24 cellular contexts compared by ENCODE assay signal in the genomic region with DNA sequence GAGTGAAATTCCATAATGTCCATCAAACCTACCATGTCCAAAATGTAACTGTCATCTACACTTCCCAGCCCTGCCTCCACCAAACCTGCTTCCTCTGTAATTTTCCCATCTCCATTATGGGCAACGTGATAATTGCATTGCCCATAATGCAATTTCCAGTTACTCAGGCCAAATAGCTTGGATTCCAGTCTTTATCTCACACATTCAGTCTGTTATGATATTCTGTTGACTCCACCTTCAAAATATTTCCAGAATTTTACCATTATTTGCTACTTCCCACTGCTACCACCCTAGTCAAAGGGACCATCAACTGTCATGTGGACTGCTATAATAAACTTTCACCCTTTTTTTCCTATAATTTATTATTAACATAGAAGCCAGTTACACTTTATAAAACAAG.
"Had no signal": no experiment of that assay in that cellular context is flagged by ENCODE, and none has a peak within 500 bp of the region (broad histone marks: within the 10 kb centered on the region; RNA-seq: fewer than 3 reads in every experiment).

No MANE protein-coding gene starts in this region.

- H3K4me1 ChIP-seq: colonic mucosa, esophagus muscularis mucosa, gastroesophageal sphincter, left lung, lower lobe of right lung had no signal

- ATAC-seq: foreskin keratinocyte; gastroesophageal sphincter; heart right ventricle; left cardiac atrium; left lung; left ventricle myocardium superior; lower lobe of right lung; mucosa of descending colon; naive thymus-derived CD8-positive, alpha-beta T cell had no signal

- H3K36me3 ChIP-seq: colonic mucosa, esophagus muscularis mucosa, gastroesophageal sphincter, heart right ventricle, left lung, lower lobe of right lung had no signal

- FAIRE-seq: endothelial cell of umbilical vein, frontal cortex, islet of Langerhans, keratinocyte had no signal

- H3K27me3 ChIP-seq: colonic mucosa, dorsolateral prefrontal cortex, esophagus muscularis mucosa, foreskin keratinocyte, gastroesophageal sphincter, heart right ventricle, left lung had no signal

- DNase-seq: colonic mucosa; cortex of kidney; dorsolateral prefrontal cortex; effector CD4-positive, alpha-beta T cell; effector memory CD4-positive, alpha-beta T cell; foreskin keratinocyte; glutamatergic neuron; head of caudate nucleus; heart right ventricle; hippocampal formation; left cardiac atrium; left lung; left ventricle myocardium superior; lower lobe of right lung; mesenchymal stem cell; mucosa of descending colon; naive B cell; naive thymus-derived CD8-positive, alpha-beta T cell had no signal

- H3K27ac ChIP-seq: colonic mucosa, dorsolateral prefrontal cortex, esophagus muscularis mucosa, foreskin keratinocyte, gastroesophageal sphincter, heart right ventricle, left lung, lower lobe of right lung had no signal

- H3K4me3 ChIP-seq: colonic mucosa, dorsolateral prefrontal cortex, esophagus muscularis mucosa, gastroesophageal sphincter, heart right ventricle, left lung, lower lobe of right lung, mucosa of descending colon had no signal

- H3K9me3 ChIP-seq: colonic mucosa, esophagus muscularis mucosa, gastroesophageal sphincter, heart right ventricle, left lung, lower lobe of right lung, mucosa of descending colon had no signal
